1 cellular context compared by ENCODE assay signal in the genomic region with DNA sequence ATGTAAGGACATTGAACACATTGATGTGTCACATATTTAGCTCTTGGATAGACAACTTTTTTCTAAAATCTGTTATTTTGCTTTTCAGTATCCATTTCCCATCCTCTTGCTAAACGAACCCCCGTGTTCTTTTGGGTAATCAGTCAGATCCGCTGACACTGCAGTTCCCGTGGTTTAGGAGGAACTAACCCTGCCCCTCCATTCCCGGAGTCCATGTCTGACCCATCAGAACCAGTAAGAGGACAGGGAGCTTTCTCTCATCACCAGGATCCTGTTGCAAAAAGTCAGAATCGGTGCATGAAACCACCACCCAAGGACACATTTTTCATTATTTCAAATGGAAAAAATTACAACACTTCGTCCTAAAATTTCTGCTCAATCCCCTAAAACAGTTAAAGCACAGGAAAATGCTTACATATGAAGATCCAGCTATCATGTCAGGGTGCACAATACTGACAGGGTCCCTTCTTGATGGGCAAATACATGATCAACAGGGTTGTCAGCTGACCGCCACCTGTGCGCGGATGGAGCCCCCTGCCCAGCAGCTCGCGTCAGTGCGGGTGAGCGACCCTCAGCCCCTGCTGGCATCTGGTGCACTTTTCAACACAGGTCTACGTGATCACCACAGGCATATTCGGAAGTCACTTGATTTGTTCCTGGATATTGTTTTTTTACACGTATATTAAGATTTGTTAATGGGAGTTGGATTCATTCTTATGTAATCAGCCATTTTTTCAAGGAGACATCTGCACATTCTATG.
A peak's percentile ranks its signal among the peaks of the same experiment; 100 is the strongest.
TF ChIP-seq lines count a peak whose summit lies in the region.

No MANE protein-coding gene starts in this region.

TF ChIP-seq in A549, 52 proteins besides CTCF, POLR2A, EP300 and RAD21:
- peak; percentile 90 for TF ChIP-seq MAFK (IDR thresholded peaks at IDR 0.05; ENCODE audit: partially characterized antibody)
- no peak for TF ChIP-seq ESRRA (IDR thresholded peaks at IDR 0.05; ENCODE audit: borderline replicate concordance, low read length)
